ENCODE assay signal across 7 cellular contexts in the genomic region with DNA sequence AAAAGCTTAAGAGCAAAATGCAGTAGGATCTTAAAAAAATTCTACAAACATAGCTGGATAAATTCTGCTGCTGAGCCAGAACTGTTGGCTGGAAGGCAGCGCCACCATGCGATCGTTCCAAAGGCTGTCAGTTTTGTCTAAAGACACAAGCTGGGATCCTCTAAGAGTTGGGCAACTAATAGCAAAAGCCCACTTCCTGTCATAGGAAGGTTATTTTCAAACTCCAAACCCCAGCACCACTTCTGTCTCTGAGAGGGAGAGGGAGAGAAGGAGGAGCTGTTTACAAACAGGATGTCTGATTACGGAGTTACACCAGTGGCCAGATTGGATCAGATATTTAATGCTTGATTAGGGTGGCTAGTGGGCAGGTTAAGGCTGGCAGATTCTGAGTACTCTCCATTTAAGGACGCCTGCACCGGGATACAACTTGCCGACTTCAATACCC. TPM values are rescaled to one million over a fixed set of nuclear protein-coding genes. Genes with fewer than 3 reads are reported as not detected.
DNase-seq lines count a peak whose midpoint lies in the region; ATAC-seq, FAIRE-seq and TF ChIP-seq lines count a peak whose summit lies in the region.

No MANE protein-coding gene starts in this region.

- ATAC-seq in HG03280 (IDR thresholded peaks at IDR 0.05; ENCODE audit: unreplicated experiment) = no peak

- FAIRE-seq in GM12892 (lab: Jason Lieb, UNC) = peak; percentile 73

- peak; percentile 91 for TF ChIP-seq CTCF in LNCAP (IDR thresholded peaks at IDR 0.05)

- no peak for TF ChIP-seq POLR2A in GM12892 (IDR thresholded peaks at IDR 0.05; ENCODE audit: low read depth, low read length)

- no peak for DNase-seq in GM12892 (ENCODE audit: insufficient read length)
- DNase-seq in activated T-cell treated with anti-CD3 and anti-CD28 coated beads, Interleukin-2, amount 50 U/mL, for 48 hours = peak; percentile 37 to 59
- peak; percentile 80 for DNase-seq in foreskin melanocyte
- peak in 41 of 56 donors; percentile 5 to 73 (median 28) for DNase-seq in nucleus accumbens (lab: John Stamatoyannopoulos, UW)
- DNase-seq in cortex of kidney (lab: John Stamatoyannopoulos, UW) = no peak

RNA-seq across cellular contexts. Expression of a gene that starts 44.0 kb away (rescaled TPM):
- 1.3 TPM for polyA plus RNA-seq in GM12892 (2012; ENCODE audit: missing spikeins)

Comparison
In these comparisons a context has a peak if more than half of its experiments do, and no peak if none do; other contexts are left out.
1. DNase-seq: peak in activated T-cell treated with anti-CD3 and anti-CD28 coated beads, Interleukin-2, amount 50 U/mL, for 48 hours (2 of 2), foreskin melanocyte (single experiment) and nucleus accumbens (41 of 56); none in GM12892 (single experiment) and cortex of kidney (single experiment).